Comparison of ENCODE assay signal across 13 cellular contexts in the genomic region with DNA sequence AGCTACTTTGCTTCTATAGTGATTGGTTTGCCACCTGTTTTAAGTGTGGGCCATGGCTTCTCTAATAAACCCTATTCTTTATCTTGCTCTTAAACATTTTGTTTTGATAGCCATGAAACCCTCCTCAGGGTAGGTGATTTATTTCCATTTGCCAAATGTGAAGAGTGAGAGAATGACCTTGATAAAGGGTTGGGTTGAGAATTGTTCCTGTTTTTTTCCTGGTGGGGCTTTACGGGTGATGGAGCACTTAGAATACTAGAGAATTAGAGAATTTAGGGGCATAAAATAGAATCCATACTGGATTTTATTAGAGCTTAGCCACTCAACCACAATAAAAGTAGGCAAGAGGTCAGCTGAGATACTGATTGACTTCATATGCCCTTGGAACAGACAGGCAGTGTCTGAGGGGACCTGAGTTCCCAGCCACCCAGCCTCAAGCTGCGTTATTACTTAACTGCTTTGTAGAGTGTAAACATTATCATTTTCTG.
A peak's percentile ranks its signal among the peaks of the same experiment; 100 is the strongest.
DNase-seq lines count a peak whose midpoint lies in the region; ATAC-seq and TF ChIP-seq lines count a peak whose summit lies in the region.
"Had no signal": no experiment of that assay in that cellular context is flagged by ENCODE, and none has a peak within 500 bp of the region (broad histone marks: within the 10 kb centered on the region; RNA-seq: fewer than 3 reads in every experiment).

No MANE protein-coding gene starts in this region.

- ATAC-seq in Right ventricle myocardium superior (ENCODE audit: poor library complexity): peak; percentile 74
- no peak for ATAC-seq in heart right ventricle
- ATAC-seq in GM21360 (IDR thresholded peaks at IDR 0.05; ENCODE audit: unreplicated experiment): no peak

- H3K4me3 ChIP-seq in heart right ventricle: no peak overlapping the region
- H3K4me3 ChIP-seq: BLaER1 treated with 17β-estradiol and CSF1 and Interleukin-3, amounts not matched to agents 10 nM and 100 nM had no signal

- H3K9me3 ChIP-seq in heart right ventricle: peaks cover 0 to 4% (median 0%) of the 10 kb centered on the region in 11 donors

- peak overlapping the region; percentile 40 for H3K27ac Mint-ChIP-seq in nephron progenitor cell
- H3K27ac Mint-ChIP-seq: CD4-positive, CD25-positive, alpha-beta regulatory T cell had no signal

- peaks cover 11% of the 10 kb centered on the region for H3K9me3 Mint-ChIP-seq in nephron progenitor cell

- no peak overlapping the region for H3K27ac ChIP-seq in heart right ventricle
- H3K27ac ChIP-seq: BLaER1 treated with 17β-estradiol and CSF1 and Interleukin-3, amounts not matched to agents 10 nM and 100 nM had no signal

- peaks cover 14% of the 10 kb centered on the region for H3K36me3 Mint-ChIP-seq in nephron progenitor cell (ENCODE audit: low read depth)

- H3K4me1 ChIP-seq in heart right ventricle: peaks cover 0 to 17% (median 6%) of the 10 kb centered on the region in 9 donors

- peaks cover 6% of the 10 kb centered on the region for H3K4me1 Mint-ChIP-seq in nephron progenitor cell

- intact Hi-C loops in Right ventricle myocardium superior (cut with DNase I) (no loop called here), heart right ventricle (cut with DNase I) (no loop called here)

- peaks cover 2% of the 10 kb centered on the region for H3K27me3 Mint-ChIP-seq in nephron progenitor cell (ENCODE audit: low read depth, poor library complexity)
- H3K27me3 Mint-ChIP-seq: CD4-positive, CD25-positive, alpha-beta regulatory T cell had no signal

- TF ChIP-seq CTCF in heart right ventricle (IDR thresholded peaks at IDR 0.05): no peak
- no peak for TF ChIP-seq CTCF in nephron progenitor cell (IDR thresholded peaks at IDR 0.05)

- H3K27me3 ChIP-seq in heart right ventricle: no peaks in the 10 kb centered on the region
- H3K27me3 ChIP-seq: BLaER1 treated with 17β-estradiol and CSF1 and Interleukin-3, amounts not matched to agents 10 nM and 100 nM had no signal

- no peak overlapping the region for H3K4me3 Mint-ChIP-seq in nephron progenitor cell
- H3K4me3 Mint-ChIP-seq: CD4-positive, CD25-positive, alpha-beta regulatory T cell had no signal

- no peak for DNase-seq in Right ventricle myocardium superior
- DNase-seq in heart right ventricle: no peak
- peak; percentile 93 for DNase-seq in NCI-H748 (lab: John Stamatoyannopoulos, UW; ENCODE audit: unreplicated experiment)
- peak; percentile 5 for DNase-seq in left kidney (ENCODE audit: low read depth, low spot score)
- no peak for DNase-seq in nephron progenitor cell
- DNase-seq in hypothalamus (lab: John Stamatoyannopoulos, UW): no peak
- DNase-seq in NCI-H187 treated with DMSO at 0.1 percent for 48 hours (lab: John Stamatoyannopoulos, UW): no peak
- DNase-seq: 8988T; CD4-positive, CD25-positive, alpha-beta regulatory T cell; GF-D8; HCEC 1CT had no signal

- WGBS in heart right ventricle, 2 donors: 68 to 81% methylated on average over 2 of the region's 2 CpGs

- no peaks in the 10 kb centered on the region for H3K36me3 ChIP-seq in heart right ventricle

Comparison
In these comparisons a context has a peak if more than half of its experiments do, and no peak if none do; other contexts are left out.
1. DNase-seq: peak in NCI-H748 (single experiment) and left kidney (single experiment); none in Right ventricle myocardium superior (single experiment), heart right ventricle (0 of 2), nephron progenitor cell (single experiment), hypothalamus (0 of 51) and NCI-H187 treated with DMSO at 0.1 percent for 48 hours (single experiment).